In genomic region chr16:27025581-27025980, GRCh38 we compare ENCODE assay signal across 22 cellular contexts. TPM values are rescaled to one million over a fixed set of nuclear protein-coding genes. Genes with fewer than 3 reads are reported as not detected.
"Had no signal": no experiment of that assay in that cellular context is flagged by ENCODE, and none has a peak within 500 bp of the region (broad histone marks: within the 10 kb centered on the region; RNA-seq: fewer than 3 reads in every experiment).

No MANE protein-coding gene starts in this region.

- H3K9me3 ChIP-seq: esophagus squamous epithelium, gastroesophageal sphincter, mucosa of descending colon, ovary, right atrium auricular region, sigmoid colon, suprapubic skin, tibial artery, upper lobe of left lung, uterus had no signal

- H3K27ac ChIP-seq: esophagus squamous epithelium, gastroesophageal sphincter, ovary, right atrium auricular region, sigmoid colon, skin epidermis, suprapubic skin, tibial artery, upper lobe of left lung, uterus had no signal

- H3K4me3 ChIP-seq: esophagus squamous epithelium, gastroesophageal sphincter, mucosa of descending colon, ovary, right atrium auricular region, sigmoid colon, skin epidermis, suprapubic skin, tibial artery, upper lobe of left lung, uterus had no signal

- H3K27me3 ChIP-seq: esophagus squamous epithelium, ovary, right atrium auricular region, sigmoid colon, suprapubic skin, tibial artery, upper lobe of left lung, uterus had no signal

- H3K36me3 ChIP-seq: esophagus squamous epithelium, gastroesophageal sphincter, ovary, right atrium auricular region, sigmoid colon, suprapubic skin, tibial artery, upper lobe of left lung, uterus had no signal

- H3K4me1 ChIP-seq: esophagus squamous epithelium, gastroesophageal sphincter, right atrium auricular region, sigmoid colon, suprapubic skin, tibial artery, upper lobe of left lung, uterus had no signal

- DNase-seq: esophagus squamous epithelium; foreskin fibroblast; glutamatergic neuron; islet precursor cell; mammary epithelial cell; mucosa of descending colon; naive thymus-derived CD8-positive, alpha-beta T cell; ovary; sigmoid colon; stimulated activated naive CD8-positive, alpha-beta T cell treated with anti-CD3 and anti-CD28 coated beads, Interleukin-15, Interleukin-2, amounts not matched to agents 100 U/mL and 50 U/mL, for 24 hours; tibial artery; upper lobe of left lung; uterus had no signal

- ATAC-seq: gastroesophageal sphincter; left lobe of liver; mucosa of descending colon; naive thymus-derived CD8-positive, alpha-beta T cell; stimulated activated naive CD8-positive, alpha-beta T cell treated with anti-CD3 and anti-CD28 coated beads, Interleukin-15, Interleukin-2, amounts not matched to agents 100 U/mL and 50 U/mL, for 24 hours had no signal

RNA-seq across cellular contexts. Expression of gene C16orf82, which starts 41.1 kb away (rescaled TPM):
- total RNA-seq: epithelial cell of proximal tubule; esophagus squamous epithelium; gastroesophageal sphincter; left lobe of liver; lower leg skin; mammary epithelial cell; mucosa of descending colon; naive thymus-derived CD8-positive, alpha-beta T cell; posterior vena cava; right atrium auricular region; sigmoid colon; suprapubic skin; upper lobe of left lung; uterus had no signal
- polyA plus RNA-seq: mammary epithelial cell; naive thymus-derived CD8-positive, alpha-beta T cell; neural cell; ovary; sigmoid colon had no signal
